ENCODE assay signal across 10 cellular contexts in genomic region chr10:19922236-19922963, GRCh38.
DNase-seq lines count a peak whose midpoint lies in the region; ATAC-seq, FAIRE-seq and TF ChIP-seq lines count a peak whose summit lies in the region.
"Had no signal": no experiment of that assay in that cellular context is flagged by ENCODE, and none has a peak within 500 bp of the region (broad histone marks: within the 10 kb centered on the region; RNA-seq: fewer than 3 reads in every experiment).

No MANE protein-coding gene starts in this region.

- no peak for TF ChIP-seq CTCF in astrocyte of the cerebellum (IDR thresholded peaks at IDR 0.05; ENCODE audit: low read depth, low read length, missing control alignments)

- intact Hi-C loops in left cardiac atrium (cut with DNase I) = no loop called here

- DNase-seq in DMS153 (lab: John Stamatoyannopoulos, UW) (peak; percentile 62), astrocyte of the cerebellum (ENCODE audit: low read depth) (peak; percentile 93), left cardiac atrium (no peak), skeletal muscle cell (ENCODE audit: low read depth) (peak; percentile 58), NCI-H1694 (lab: John Stamatoyannopoulos, UW) (no peak), NCI-H82 (lab: John Stamatoyannopoulos, UW) (no peak), GM19239 (ENCODE audit: insufficient read length, low spot score) (no peak)
- no peak for DNase-seq in activated CD8-positive, alpha-beta memory T cell treated with anti-CD3 and anti-CD28 coated beads, Interleukin-2, amount 50 U/mL, for 48 hours
- DNase-seq: midbrain had no signal

- no peak for FAIRE-seq in GM19239 (lab: Jason Lieb, UNC)
- FAIRE-seq: D721Med had no signal

- H3K4me3 ChIP-seq in astrocyte of the cerebellum (ENCODE audit: low read depth, low read length) (no peak overlapping the region), skeletal muscle cell (ENCODE audit: low read depth, low read length) (no peak overlapping the region)

- peak; percentile 47 to 66 for ATAC-seq in left cardiac atrium

- in situ Hi-C loops in astrocyte of the cerebellum (cut with HindIII; ENCODE audit: low sequenced_read_pairs) = no loop called here

Comparison
In these comparisons a context has a peak if more than half of its experiments do, and no peak if none do; other contexts are left out.
1. DNase-seq: peak in DMS153 (single experiment), astrocyte of the cerebellum (single experiment) and skeletal muscle cell (single experiment); none in left cardiac atrium (single experiment), activated CD8-positive, alpha-beta memory T cell treated with anti-CD3 and anti-CD28 coated beads, Interleukin-2, amount 50 U/mL, for 48 hours (single experiment), NCI-H1694 (single experiment), NCI-H82 (single experiment) and GM19239 (single experiment).